In genomic region chr3:150407818-150408231, GRCh38 we compare ENCODE assay signal across 2 cellular contexts.
TF ChIP-seq lines count a peak whose summit lies in the region.

No MANE protein-coding gene starts in this region.

TF ChIP-seq in GM12878, 131 proteins besides CTCF, POLR2A, EP300 and RAD21:
- TF ChIP-seq KAT2A (conservative IDR thresholded peaks at IDR 0.05; ENCODE audit: control insufficient read depth, low read depth, low read length) (no peak), CHD2 (IDR thresholded peaks at IDR 0.05; ENCODE audit: borderline replicate concordance, low read depth, low read length) (no peak; the same call in 1 of the 2 replicates), CEBPB (IDR thresholded peaks at IDR 0.05; ENCODE audit: borderline replicate concordance in 1 of 2, low read depth in 2 of 2, low read length in 2 of 2) (no peak), ELK1 (IDR thresholded peaks at IDR 0.05; ENCODE audit: low read depth, low read length) (no peak), HDGF (IDR thresholded peaks at IDR 0.05) (no peak), RUNX3 (IDR thresholded peaks at IDR 0.05; ENCODE audit: low read length) (no peak), PAX8 (IDR thresholded peaks at IDR 0.05) (0 out of 2 replicates have a peak, but pooled peaks have one; percentile 26), RAD51 (IDR thresholded peaks at IDR 0.05) (peak; percentile 84), BCL3 (IDR thresholded peaks at IDR 0.05; ENCODE audit: borderline replicate concordance, insufficient read depth, low read depth, low read length, poor library complexity, severe bottlenecking) (no peak), CREM (IDR thresholded peaks at IDR 0.05; ENCODE audit: low read depth) (peak; percentile 92; the same call in 1 of the 2 replicates), YBX1 (IDR thresholded peaks at IDR 0.05) (no peak), ZBTB33 (IDR thresholded peaks at IDR 0.05) (no peak), ATF7 (IDR thresholded peaks at IDR 0.05; ENCODE audit: low read depth) (peak; percentile 73), WRNIP1 (IDR thresholded peaks at IDR 0.05; ENCODE audit: borderline replicate concordance, low read depth, low read length) (no peak), NKRF (conservative IDR thresholded peaks at IDR 0.05) (no peak; the same call in 1 of the 2 replicates), TCF3 (IDR thresholded peaks at IDR 0.05; ENCODE audit: borderline replicate concordance, insufficient read depth, low read depth, low read length) (no peak), SP1 (IDR thresholded peaks at IDR 0.05; ENCODE audit: low read depth, low read length) (no peak)

TF ChIP-seq in HepG2, 621 proteins besides CTCF, POLR2A, EP300 and RAD21 (continues in another document):
- TF ChIP-seq CREM (IDR thresholded peaks at IDR 0.05) (peak; percentile 72), CREM (CRISPR knock-in tag; IDR thresholded peaks at IDR 0.05) (no peak), SP1 (IDR thresholded peaks at IDR 0.05) (no peak), SP1 (CRISPR knock-in tag; IDR thresholded peaks at IDR 0.05) (peak; percentile 80; the same call in 1 of the 2 replicates), TFE3 (CRISPR knock-in tag; IDR thresholded peaks at IDR 0.05) (peak; percentile 69), CREB1 (IDR thresholded peaks at IDR 0.05) (no peak), CREB1 (CRISPR knock-in tag; IDR thresholded peaks at IDR 0.05) (peak; percentile 78), ATF7 (IDR thresholded peaks at IDR 0.05) (peak; percentile 87; the same call in 1 of the 2 replicates), ATF7 (CRISPR knock-in tag; IDR thresholded peaks at IDR 0.05) (0 out of 2 replicates have a peak, but pooled peaks have one; percentile 13), ETV5 (CRISPR knock-in tag; IDR thresholded peaks at IDR 0.05; ENCODE audit: borderline replicate concordance) (0 out of 2 replicates have a peak, but pooled peaks have one; percentile 52), ZNF639 (CRISPR knock-in tag; conservative IDR thresholded peaks at IDR 0.05) (no peak), PHF21A (CRISPR knock-in tag; IDR thresholded peaks at IDR 0.05) (peak; percentile 49; the same call in 1 of the 2 replicates), RFXAP (CRISPR knock-in tag; IDR thresholded peaks at IDR 0.05; ENCODE audit: borderline replicate concordance) (no peak), ZNF83 (CRISPR knock-in tag; IDR thresholded peaks at IDR 0.05; ENCODE audit: borderline replicate concordance) (no peak), FUBP1 (CRISPR knock-in tag; IDR thresholded peaks at IDR 0.05; ENCODE audit: borderline replicate concordance) (no peak), ZBTB21 (CRISPR knock-in tag; IDR thresholded peaks at IDR 0.05) (peak; percentile 92), TARDBP (CRISPR knock-in tag; IDR thresholded peaks at IDR 0.05) (peak; percentile 38; the same call in 1 of the 2 replicates), MIER3 (CRISPR knock-in tag; IDR thresholded peaks at IDR 0.05; ENCODE audit: borderline replicate concordance) (0 out of 2 replicates have a peak, but pooled peaks have one; percentile 42), MAZ (IDR thresholded peaks at IDR 0.05; ENCODE audit: borderline replicate concordance, low read depth, low read length) (peak; percentile 74; the same call in 1 of the 2 replicates), MAZ (CRISPR knock-in tag; IDR thresholded peaks at IDR 0.05; ENCODE audit: low read depth) (no peak), MEIS1 (CRISPR knock-in tag; IDR thresholded peaks at IDR 0.05; ENCODE audit: borderline replicate concordance) (no peak), DMAP1 (CRISPR knock-in tag; IDR thresholded peaks at IDR 0.05) (peak; percentile 30; the same call in 1 of the 2 replicates), RORA (CRISPR knock-in tag; IDR thresholded peaks at IDR 0.05) (0 out of 2 replicates have a peak, but pooled peaks have one; percentile 48), HOXD1 (CRISPR knock-in tag; IDR thresholded peaks at IDR 0.05) (no peak), EED (CRISPR knock-in tag; IDR thresholded peaks at IDR 0.05) (no peak), HNF1A (IDR thresholded peaks at IDR 0.05; ENCODE audit: low read depth) (0 out of 2 replicates have a peak, but pooled peaks have one; percentile 44), HNF1A (CRISPR knock-in tag; IDR thresholded peaks at IDR 0.05; ENCODE audit: borderline replicate concordance) (0 out of 2 replicates have a peak, but pooled peaks have one; percentile 62), SPEN (CRISPR knock-in tag; IDR thresholded peaks at IDR 0.05; ENCODE audit: low read depth) (no peak), TFDP2 (CRISPR knock-in tag; IDR thresholded peaks at IDR 0.05) (0 out of 2 replicates have a peak, but pooled peaks have one; percentile 0), PATZ1 (CRISPR knock-in tag; IDR thresholded peaks at IDR 0.05) (peak; percentile 80), ZNF546 (CRISPR knock-in tag; conservative IDR thresholded peaks at IDR 0.05) (no peak), BCL6 (CRISPR knock-in tag; IDR thresholded peaks at IDR 0.05) (no peak), MAX (IDR thresholded peaks at IDR 0.05) (peak; percentile 10), ZKSCAN8 (CRISPR knock-in tag; IDR thresholded peaks at IDR 0.05; ENCODE audit: borderline replicate concordance) (0 out of 2 replicates have a peak, but pooled peaks have one; percentile 1), ATF1 (CRISPR knock-in tag; IDR thresholded peaks at IDR 0.05) (peak; percentile 68), ZNF7 (CRISPR knock-in tag; IDR thresholded peaks at IDR 0.05) (no peak), NR2C2 (CRISPR knock-in tag; IDR thresholded peaks at IDR 0.05; ENCODE audit: borderline replicate concordance) (0 out of 2 replicates have a peak, but pooled peaks have one; percentile 35)
